ENCODE assay signal across 1 cellular context in the genomic region with DNA sequence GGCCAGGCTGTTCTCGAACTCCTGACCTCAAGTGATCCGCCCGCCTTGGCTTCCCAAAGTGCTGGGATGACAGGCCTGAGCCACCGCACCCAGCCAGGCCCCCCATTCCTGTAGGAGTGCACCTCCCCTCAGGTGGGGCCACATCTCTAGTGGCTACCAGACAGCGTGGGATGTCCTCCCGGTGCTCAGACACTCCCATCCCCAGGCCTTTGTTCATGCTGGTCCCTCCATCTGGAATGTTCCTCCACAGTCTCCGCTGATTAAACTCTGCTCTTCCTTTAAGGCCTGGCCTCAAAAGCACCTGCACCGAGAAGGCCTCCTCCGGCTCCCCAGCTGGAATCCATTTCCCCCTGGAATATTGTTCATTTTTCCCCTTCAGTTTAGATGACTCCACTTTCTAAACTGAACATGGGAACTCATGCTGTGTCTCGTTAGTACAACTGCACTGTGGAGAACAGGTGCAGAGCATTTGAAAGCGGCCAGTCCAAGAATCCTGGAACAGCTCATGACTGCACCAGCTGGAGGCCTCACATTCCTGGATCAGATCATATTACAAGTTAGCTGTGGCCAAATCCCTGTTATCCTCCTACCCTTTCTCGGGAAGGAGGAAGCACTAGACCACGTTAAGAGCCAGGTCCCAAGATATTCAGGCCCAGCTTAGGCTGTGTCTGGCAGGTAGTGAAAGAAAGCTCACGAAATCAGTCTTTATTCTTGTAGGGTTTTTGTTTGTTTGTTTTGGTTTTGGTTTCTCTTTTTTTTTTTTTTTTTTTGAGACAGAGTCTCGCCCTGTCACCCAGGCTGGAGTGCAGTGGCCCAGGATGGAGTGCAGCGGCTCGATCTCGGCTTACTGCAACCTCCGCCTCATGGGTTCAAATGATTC.
TF ChIP-seq lines count a peak whose summit lies in the region.

No MANE protein-coding gene starts in this region.

TF ChIP-seq in H1, 55 proteins besides CTCF, POLR2A, EP300 and RAD21 (continued from another document):
- TF ChIP-seq TEAD4 (IDR thresholded peaks at IDR 0.05; ENCODE audit: low read depth, low read length) = peak; percentile 99
- TF ChIP-seq ATF2 (IDR thresholded peaks at IDR 0.05; ENCODE audit: low read length) = 0 out of 2 replicates have a peak, but pooled peaks have one; percentile 37
- peak; percentile 90 for TF ChIP-seq TCF12 (IDR thresholded peaks at IDR 0.05; ENCODE audit: low read depth, low read length)
- TF ChIP-seq TBP (IDR thresholded peaks at IDR 0.05; ENCODE audit: low read depth, low read length) = peak; percentile 40; the same call in 1 of the 2 replicates
- peak; percentile 60 for TF ChIP-seq SP1 (IDR thresholded peaks at IDR 0.05; ENCODE audit: low read depth, low read length)
- TF ChIP-seq SIN3A (conservative IDR thresholded peaks at IDR 0.05 in 1 of 2, IDR thresholded peaks at IDR 0.05 in 1 of 2; ENCODE audit: low read depth in 1 of 2, low read length in 2 of 2) = peak in 1 of 2 experiments; percentile 85; a peak in 2 of 4 replicates
